Comparison of ENCODE assay signal across 6 cellular contexts in genomic region chr19:43162261-43162660, GRCh38. TPM values are rescaled to one million over a fixed set of nuclear protein-coding genes. Genes with fewer than 3 reads are reported as not detected.
"Had no signal": no experiment of that assay in that cellular context is flagged by ENCODE, and none has a peak within 500 bp of the region (broad histone marks: within the 10 kb centered on the region; RNA-seq: fewer than 3 reads in every experiment).

No MANE protein-coding gene starts in this region.

RNA-seq across cellular contexts. Expression of gene PSG5, which starts 24.1 kb away (rescaled TPM):
- total RNA-seq: GM23338, H1, H9, HepG2, K562 had no signal
- polyA plus RNA-seq: H1, HepG2, K562 had no signal

RNA-seq across cellular contexts. Expression of gene PSG4, which starts 43.2 kb away (rescaled TPM):
- total RNA-seq: GM23338, H1, H9, HepG2, HT1080, K562 had no signal
- polyA plus RNA-seq: H1, HepG2 had no signal
